In the genomic region with DNA sequence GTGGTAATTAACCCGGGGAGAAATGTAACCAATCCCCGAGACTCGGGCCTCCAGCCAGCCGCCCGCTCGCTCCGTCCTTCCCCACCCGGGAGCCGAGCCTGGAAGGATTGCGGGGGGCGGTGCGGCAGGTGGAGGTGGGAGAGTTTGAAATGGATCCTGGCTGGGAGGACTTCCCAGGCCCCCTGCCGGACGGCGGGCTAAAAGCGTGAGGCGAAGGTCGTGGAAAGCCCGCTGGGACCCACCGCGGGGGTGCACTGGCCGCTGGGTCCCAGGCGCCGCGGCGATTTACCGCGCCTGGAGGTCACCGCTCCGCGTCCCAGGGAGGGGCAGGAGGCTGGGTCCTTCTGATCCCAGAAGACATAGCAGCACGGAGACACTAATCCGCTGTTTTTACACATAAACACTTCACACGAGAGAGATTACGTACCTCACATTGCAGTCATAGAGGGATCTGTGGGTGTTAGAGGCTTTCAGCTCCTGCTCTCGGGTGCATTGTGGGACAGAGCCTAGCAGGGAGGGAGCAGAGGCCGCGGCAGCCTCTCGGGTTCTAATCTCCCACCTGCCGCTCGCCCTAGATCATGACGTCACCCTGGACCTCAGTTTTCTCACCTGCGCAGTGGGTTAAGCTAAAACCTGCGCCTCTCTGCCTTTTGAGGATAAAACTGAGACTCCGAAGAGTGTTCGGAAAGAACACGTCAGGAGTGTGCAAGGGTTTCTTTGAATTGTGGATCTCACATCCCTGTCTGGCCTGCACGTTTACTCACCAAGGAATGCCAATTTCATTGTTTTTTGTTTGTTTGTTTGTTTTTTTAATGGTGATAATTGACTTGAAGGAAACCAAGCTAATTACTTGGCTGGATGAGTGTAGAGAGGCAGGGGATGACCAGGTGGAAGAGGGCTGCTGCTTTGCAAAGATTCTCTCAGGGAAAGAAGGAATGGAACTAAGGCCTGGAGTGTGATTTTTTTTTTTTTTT, we compare ENCODE assay signal across 9 cellular contexts. TPM values are rescaled to one million over a fixed set of nuclear protein-coding genes. Genes with fewer than 3 reads are reported as not detected.
DNase-seq lines count a peak whose midpoint lies in the region; ATAC-seq and TF ChIP-seq lines count a peak whose summit lies in the region.
"Had no signal": no experiment of that assay in that cellular context is flagged by ENCODE, and none has a peak within 500 bp of the region (broad histone marks: within the 10 kb centered on the region; RNA-seq: fewer than 3 reads in every experiment).

No MANE protein-coding gene starts in this region.

- CTCF ChIA-PET in MCF 10A (lab: Yijun Ruan, JAX), result interaction anchor here (0.6 to 5.4 kb wide), 12 partner anchors 15 to 1110 kb away, joined by 3 to 36 read pairs (median 3); a partner anchor contains a TSS

- no peaks in the 10 kb centered on the region for H3K27me3 ChIP-seq in kidney epithelial cell (ENCODE audit: control insufficient read depth, insufficient read depth, low read length)

- peak; percentile 29 for ATAC-seq in GM21619 (IDR thresholded peaks at IDR 0.05; ENCODE audit: unreplicated experiment)
- ATAC-seq in T-helper 17 cell, result peak; percentile 59

- intact Hi-C loops in MCF 10A (cut with micrococcal nuclease), result no loop called here

- peaks cover 9% of the 10 kb centered on the region for H3K27me3 Mint-ChIP-seq in T-helper 17 cell
- H3K27me3 Mint-ChIP-seq in MCF 10A (ENCODE audit: insufficient read depth, unreplicated experiment), result no peaks in the 10 kb centered on the region

- peak; percentile 80 for TF ChIP-seq CTCF in MCF 10A (IDR thresholded peaks at IDR 0.05; ENCODE audit: unreplicated experiment)
- peak; percentile 35 for TF ChIP-seq CTCF in kidney epithelial cell (IDR thresholded peaks at IDR 0.05; ENCODE audit: insufficient read depth, low read length, poor library complexity, severe bottlenecking)

- H3K9me3 ChIP-seq in T-helper 17 cell (ENCODE audit: control insufficient read depth, low read length, poor library complexity, severe bottlenecking), result no peaks in the 10 kb centered on the region

- H3K4me3 Mint-ChIP-seq in T-helper 17 cell, result peak overlapping the region; percentile 87
- H3K4me3 Mint-ChIP-seq in MCF 10A (ENCODE audit: unreplicated experiment), result peak overlapping the region; percentile 73

- in situ Hi-C loops in G401 (cut with HindIII; ENCODE audit: low sequenced_read_pairs), result no loop called here

- peak overlapping the region; percentile 38 for H3K4me3 ChIP-seq in kidney epithelial cell (ENCODE audit: low read depth, low read length)

- H3K27ac Mint-ChIP-seq in T-helper 17 cell (peak overlapping the region; percentile 90), MCF 10A (ENCODE audit: low read depth, unreplicated experiment) (peak overlapping the region; percentile 75)

- H3K4me1 Mint-ChIP-seq in T-helper 17 cell (peaks cover 10% of the 10 kb centered on the region), MCF 10A (ENCODE audit: insufficient read depth, unreplicated experiment) (peaks cover 20% of the 10 kb centered on the region)

- DNase-seq in G401 (ENCODE audit: low spot score) (peak; percentile 85), Kasumi-1 (lab: John Stamatoyannopoulos, UW) (peak; percentile 2 to 43), T-helper 17 cell (peak; percentile 14 to 31 (median 24)), MCF 10A (ENCODE audit: unreplicated experiment) (peak; percentile 32), kidney epithelial cell (ENCODE audit: low read depth) (no peak), dedifferentiated amniotic fluid mesenchymal stem cell (ENCODE audit: extremely low spot score) (no peak)
- DNase-seq in stimulated activated CD4-positive, alpha-beta T cell treated with anti-CD3 and anti-CD28 coated beads, Interleukin-1b, Interleukin-23, amount 100 ng/mL, for 48 hours, result peak; percentile 81

- H3K36me3 ChIP-seq in kidney epithelial cell (ENCODE audit: control insufficient read depth, insufficient read depth, low read length), result no peaks in the 10 kb centered on the region

- BruUV-seq in MCF 10A (replicated peaks; lab: Mats Ljungman, UMichigan), result TSS peak; percentile 90

- no peaks in the 10 kb centered on the region for H3K9me3 Mint-ChIP-seq in MCF 10A (ENCODE audit: unreplicated experiment)

- H3K36me3 Mint-ChIP-seq in T-helper 17 cell (ENCODE audit: low read depth) (no peaks in the 10 kb centered on the region), MCF 10A (ENCODE audit: insufficient read depth, unreplicated experiment) (no peaks in the 10 kb centered on the region)

- POLR2A ChIA-PET in MCF 10A (lab: Yijun Ruan, JAX), result interaction anchor here (0.5 to 5.2 kb wide), 9 partner anchors 11 to 517 kb away, joined by 3 to 40 read pairs (median 4); a partner anchor contains a TSS

RNA-seq across cellular contexts. Expression of a gene that starts 17.1 kb away (rescaled TPM):
- total RNA-seq in G401 (2014; rRNA removed; shearing (Covaris generic)), result 541 and 629 TPM in 2 replicates
- total RNA-seq in T-helper 17 cell, result 10 to 100 TPM; 13.0 to 13.1 TPM
- 67.2 and 71.7 TPM in 2 replicates for total RNA-seq in MCF 10A (2022)
- total RNA-seq in kidney epithelial cell, result 103 and 120 TPM in 2 replicates

RNA-seq across cellular contexts. Expression of a gene that starts 19.3 kb away (rescaled TPM):
- 29.1 and 47.0 TPM in 2 replicates for total RNA-seq in G401 (2014; rRNA removed; shearing (Covaris generic))
- total RNA-seq in T-helper 17 cell, result not detected
- total RNA-seq in MCF 10A (2022), result 0.05 and 0.26 TPM in 2 replicates
- 0.48 and 0.54 TPM in 2 replicates for total RNA-seq in kidney epithelial cell
- total RNA-seq: glomerular endothelial cell had no signal

RNA-seq across cellular contexts. Expression of a gene that starts 44.4 kb away (rescaled TPM):
- 0.20 and 0.62 TPM in 2 replicates for total RNA-seq in G401 (2014; rRNA removed; shearing (Covaris generic))
- total RNA-seq in T-helper 17 cell (under 1 TPM in 1 of 2 donors, not detected in 1; 0.27 TPM), MCF 10A (2022) (not detected in 2 replicates), kidney epithelial cell (not detected in 2 replicates)
- total RNA-seq: glomerular endothelial cell had no signal

RNA-seq across cellular contexts. Expression of a gene that starts 59.1 kb away (rescaled TPM):
- 0.06 TPM in 1 of 2 replicates, not detected in the other for total RNA-seq in G401 (2014; rRNA removed; shearing (Covaris generic))
- total RNA-seq in T-helper 17 cell (not detected), MCF 10A (2022) (not detected in 2 replicates), kidney epithelial cell (not detected in 2 replicates)
- total RNA-seq: glomerular endothelial cell had no signal

Comparison
In these comparisons a context has a peak if more than half of its experiments do, and no peak if none do; other contexts are left out.
1. DNase-seq: peak in G401 (single experiment), Kasumi-1 (2 of 2), T-helper 17 cell (3 of 3), MCF 10A (single experiment) and stimulated activated CD4-positive, alpha-beta T cell treated with anti-CD3 and anti-CD28 coated beads, Interleukin-1b, Interleukin-23, amount 100 ng/mL, for 48 hours (single experiment); none in kidney epithelial cell (single experiment) and dedifferentiated amniotic fluid mesenchymal stem cell (single experiment).
2. RNA of a gene that starts 19.3 kb away (total RNA-seq): 29.1 to 47.0 TPM in G401; 0.48 to 0.54 TPM in kidney epithelial cell, 0.05 to 0.26 TPM in MCF 10A and not detected in T-helper 17 cell; every median in the first group is over 10 times any median in the second.